17 cellular contexts compared by ENCODE assay signal in genomic region chr10:6170638-6171037, GRCh38. TPM values are rescaled to one million over a fixed set of nuclear protein-coding genes. Genes with fewer than 3 reads are reported as not detected.
DNase-seq lines count a peak whose midpoint lies in the region; TF ChIP-seq lines count a peak whose summit lies in the region.
"Had no signal": no experiment of that assay in that cellular context is flagged by ENCODE, and none has a peak within 500 bp of the region (broad histone marks: within the 10 kb centered on the region; RNA-seq: fewer than 3 reads in every experiment).

No MANE protein-coding gene starts in this region.

- in situ Hi-C loops in G401 (cut with HindIII; ENCODE audit: low sequenced_read_pairs) = no loop called here

- H2BK15ac ChIP-seq in neuronal stem cell (ENCODE audit: low read length) = no peak overlapping the region

- no peak overlapping the region for H2BK120ac ChIP-seq in neuronal stem cell (ENCODE audit: low read depth, low read length)

- H3K4me1 ChIP-seq in neuronal stem cell (ENCODE audit: control insufficient read depth in 2 of 2, insufficient read depth in 1 of 2, low read depth in 1 of 2, low read length in 2 of 2) (no peaks in the 10 kb centered on the region), osteoblast (ENCODE audit: insufficient read depth, low read length) (peaks cover 11% of the 10 kb centered on the region)

- H3K27me3 ChIP-seq in neuronal stem cell (ENCODE audit: control insufficient read depth in 3 of 3, insufficient read depth in 3 of 3, low read depth in 1 of 3, low read length in 3 of 3) (no peaks in the 10 kb centered on the region), osteoblast (ENCODE audit: insufficient read depth, low read length) (no peaks in the 10 kb centered on the region)
- H3K27me3 ChIP-seq: hepatocyte, left lung had no signal

- H3K9ac ChIP-seq in neuronal stem cell (ENCODE audit: low read depth, low read length, poor library complexity) = peak overlapping the region; percentile 22

- H3K4me1 Mint-ChIP-seq in T-helper 2 cell treated with Interferon-gamma antibody and Interleukin-4, amounts not matched to agents 5 μg/mL and 100 μg/mL, for 36 hours (ENCODE audit: low read depth) = peaks cover 63% of the 10 kb centered on the region
- H3K4me1 Mint-ChIP-seq in brain = peaks cover 81% of the 10 kb centered on the region

- no peak overlapping the region for H2BK12ac ChIP-seq in neuronal stem cell (ENCODE audit: low read length)

- H3K4me2 ChIP-seq in neuronal stem cell (ENCODE audit: insufficient read depth, low read length, poor library complexity, severe bottlenecking) (no peak overlapping the region), osteoblast (ENCODE audit: insufficient read depth, low read length) (no peak overlapping the region)
- H3K4me2 ChIP-seq: hepatocyte had no signal

- H3K79me1 ChIP-seq in neuronal stem cell (ENCODE audit: low read depth, low read length) = peaks cover 25% of the 10 kb centered on the region

- no peak overlapping the region for H3K23ac ChIP-seq in neuronal stem cell (ENCODE audit: low read depth, low read length, poor library complexity)

- no peak for DNase-seq in T-helper 2 cell treated with Interferon-gamma antibody and Interleukin-4, amounts not matched to agents 5 μg/mL and 100 μg/mL, for 36 hours (ENCODE audit: low spot score)
- DNase-seq in T-helper 2 cell (no peak), ELR (ENCODE audit: low read depth) (peak; percentile 42), neuronal stem cell (ENCODE audit: low spot score) (no peak), osteoblast (ENCODE audit: insufficient read length, low spot score, missing footprints) (no peak), G401 (ENCODE audit: low spot score) (no peak), KG1 (lab: John Stamatoyannopoulos, UW) (no peak)
- DNase-seq: left lung, NCI-H187, NCI-H524 treated with DMSO at 0.1 percent for 48 hours, nephron progenitor cell, RPMI8226, substantia nigra had no signal

- no peak overlapping the region for H4K91ac ChIP-seq in neuronal stem cell (ENCODE audit: low read depth, low read length, poor library complexity)

- no peaks in the 10 kb centered on the region for H3K27me3 Mint-ChIP-seq in T-helper 2 cell treated with Interferon-gamma antibody and Interleukin-4, amounts not matched to agents 5 μg/mL and 100 μg/mL, for 36 hours (ENCODE audit: low read depth)
- no peaks in the 10 kb centered on the region for H3K27me3 Mint-ChIP-seq in brain

- peak overlapping the region; percentile 43 for H3K27ac Mint-ChIP-seq in T-helper 2 cell treated with Interferon-gamma antibody and Interleukin-4, amounts not matched to agents 5 μg/mL and 100 μg/mL, for 36 hours
- peak overlapping the region in 3 of 5 experiments; percentile 8 to 54 (median 25) for H3K27ac Mint-ChIP-seq in brain

- H4K20me1 ChIP-seq in osteoblast (ENCODE audit: insufficient read depth, low read length) = peaks cover 67% of the 10 kb centered on the region

- peaks cover 27% of the 10 kb centered on the region for H3K36me3 Mint-ChIP-seq in T-helper 2 cell treated with Interferon-gamma antibody and Interleukin-4, amounts not matched to agents 5 μg/mL and 100 μg/mL, for 36 hours (ENCODE audit: low read depth)
- H3K36me3 Mint-ChIP-seq in brain = peaks cover 38% of the 10 kb centered on the region

- no peaks in the 10 kb centered on the region for H3K9me3 ChIP-seq in neuronal stem cell (replicated peaks in 1 of 2; ENCODE audit: control insufficient read depth in 2 of 2, insufficient read depth in 1 of 2, low read depth in 1 of 2, low read length in 2 of 2)
- H3K9me3 ChIP-seq in osteoblast (ENCODE audit: low read depth, low read length) = no peaks in the 10 kb centered on the region
- H3K9me3 ChIP-seq: left lung had no signal

- H3K4ac ChIP-seq in neuronal stem cell (ENCODE audit: low read length) = no peak overlapping the region

- peaks cover 57% of the 10 kb centered on the region for H3K79me2 ChIP-seq in osteoblast (ENCODE audit: insufficient read depth, low read length)

- H2AFZ ChIP-seq in neuronal stem cell (ENCODE audit: low read length) (no peak overlapping the region), osteoblast (ENCODE audit: low read length) (no peak overlapping the region)
- H2AFZ ChIP-seq: hepatocyte had no signal

- H3K4me3 Mint-ChIP-seq in T-helper 2 cell treated with Interferon-gamma antibody and Interleukin-4, amounts not matched to agents 5 μg/mL and 100 μg/mL, for 36 hours = no peak overlapping the region
- H3K4me3 Mint-ChIP-seq in brain = no peak overlapping the region
- H3K4me3 Mint-ChIP-seq: nephron progenitor cell had no signal

- no peak overlapping the region for H3K18ac ChIP-seq in neuronal stem cell (ENCODE audit: low read length)

- H3K36me3 ChIP-seq in neuronal stem cell (replicated peaks in 1 of 2; ENCODE audit: control insufficient read depth in 2 of 2, insufficient read depth in 2 of 2, low read length in 2 of 2) (peaks cover 0 to 3% of the 10 kb centered on the region in 2 donors), osteoblast (ENCODE audit: insufficient read depth, low read length) (peaks cover 2% of the 10 kb centered on the region)

- H3K14ac ChIP-seq in neuronal stem cell (ENCODE audit: low read length) = no peak overlapping the region

- no peak overlapping the region for H3K27ac ChIP-seq in neuronal stem cell (replicated peaks; ENCODE audit: low read length)
- H3K27ac ChIP-seq in osteoblast (ENCODE audit: low read depth, low read length) = no peak overlapping the region
- H3K27ac ChIP-seq: 22Rv1, hepatocyte, HL-60 had no signal

- no peak overlapping the region for H2AK5ac ChIP-seq in neuronal stem cell (ENCODE audit: low read depth, low read length)

- TF ChIP-seq CTCF in brain (conservative IDR thresholded peaks at IDR 0.05) (no peak), osteoblast (IDR thresholded peaks at IDR 0.05; ENCODE audit: extremely low read depth, low read depth, low read length) (no peak)

- WGBS in neuronal stem cell (ENCODE audit: extremely low coverage in 2 of 2, insufficient read length in 2 of 2, insufficient replicate concordance in 1 of 2), 2 donors = no CpG with 5 or more reads among the region's 2 CpGs

- no peak overlapping the region for H4K8ac ChIP-seq in neuronal stem cell (ENCODE audit: low read depth, low read length)

- H2BK5ac ChIP-seq in neuronal stem cell (ENCODE audit: low read length) = no peak overlapping the region

- H3K4me3 ChIP-seq in neuronal stem cell (ENCODE audit: low read length in 2 of 2) = no peak overlapping the region
- H3K4me3 ChIP-seq in osteoblast (ENCODE audit: insufficient read depth, low read length) = no peak overlapping the region
- H3K4me3 ChIP-seq: hepatocyte, left lung had no signal

- no peaks in the 10 kb centered on the region for H3K9me3 Mint-ChIP-seq in T-helper 2 cell treated with Interferon-gamma antibody and Interleukin-4, amounts not matched to agents 5 μg/mL and 100 μg/mL, for 36 hours
- H3K9me3 Mint-ChIP-seq in brain = peaks cover 0 to 4% (median 0%) of the 10 kb centered on the region in 5 experiments
- H3K9me3 Mint-ChIP-seq: nephron progenitor cell had no signal

RNA-seq across cellular contexts. Expression of gene PFKFB3, which starts 32.1 kb away (rescaled TPM):
- 22.3 TPM for polyA plus RNA-seq in brain (ENCODE audit: insufficient read depth, low read depth, low replicate concordance)
- polyA plus RNA-seq in neuronal stem cell (2013, experiment 1 of 2) = 11.4 TPM
- 11.8 TPM for polyA plus RNA-seq in neuronal stem cell (2013, experiment 2 of 2)
- total RNA-seq in osteoblast = 7.1 and 19.2 TPM in 2 replicates
- 5.2 and 11.0 TPM in 2 replicates for total RNA-seq in G401 (2014; rRNA removed; shearing (Covaris generic))
